In genomic region chr12:49741882-49742620, GRCh38 we compare ENCODE assay signal across 1 cellular context.
A peak's percentile ranks its signal among the peaks of the same experiment; 100 is the strongest.
TF ChIP-seq lines count a peak whose summit lies in the region.

No MANE protein-coding gene starts in this region.

TF ChIP-seq in HepG2, 621 proteins besides CTCF, POLR2A, EP300 and RAD21 (continued from another document and continues in another):
- TF ChIP-seq FOXJ3 (CRISPR knock-in tag; IDR thresholded peaks at IDR 0.05; ENCODE audit: borderline replicate concordance) (peak; percentile 65; the same call in 1 of the 2 replicates), FOXP4 (CRISPR knock-in tag; IDR thresholded peaks at IDR 0.05) (peak; percentile 69), AHR (CRISPR knock-in tag; IDR thresholded peaks at IDR 0.05) (no peak), RFX3 (CRISPR knock-in tag; IDR thresholded peaks at IDR 0.05) (no peak), ZNF878 (CRISPR knock-in tag; IDR thresholded peaks at IDR 0.05) (no peak), HNRNPK (IDR thresholded peaks at IDR 0.05; ENCODE audit: low read depth, low read length, poor library complexity, severe bottlenecking) (no peak), TBP (CRISPR knock-in tag; IDR thresholded peaks at IDR 0.05) (no peak), SAP130 (CRISPR knock-in tag; IDR thresholded peaks at IDR 0.05; ENCODE audit: low read depth) (peak; percentile 11; the same call in 1 of the 2 replicates), ZNF598 (CRISPR knock-in tag; IDR thresholded peaks at IDR 0.05; ENCODE audit: borderline replicate concordance) (0 out of 2 replicates have a peak, but pooled peaks have one; percentile 12), ZNF460 (CRISPR knock-in tag; IDR thresholded peaks at IDR 0.05; ENCODE audit: borderline replicate concordance) (no peak), KMT2B (CRISPR knock-in tag; IDR thresholded peaks at IDR 0.05) (no peak; the same call in 1 of the 2 replicates), TEAD2 (CRISPR knock-in tag; IDR thresholded peaks at IDR 0.05) (no peak), HNRNPUL1 (IDR thresholded peaks at IDR 0.05; ENCODE audit: low read depth, low read length) (no peak), ZNF883 (CRISPR knock-in tag; IDR thresholded peaks at IDR 0.05; ENCODE audit: not compliant biosample characterization) (no peak), ZNF232 (CRISPR knock-in tag; IDR thresholded peaks at IDR 0.05; ENCODE audit: borderline replicate concordance) (no peak), GATAD2A (CRISPR knock-in tag; IDR thresholded peaks at IDR 0.05) (no peak; the same call in 1 of the 2 replicates), SATB2 (CRISPR knock-in tag; IDR thresholded peaks at IDR 0.05) (0 out of 2 replicates have a peak, but pooled peaks have one; percentile 7), FOXO4 (CRISPR knock-in tag; conservative IDR thresholded peaks at IDR 0.05) (no peak), ZBTB21 (CRISPR knock-in tag; IDR thresholded peaks at IDR 0.05) (0 out of 2 replicates have a peak, but pooled peaks have one; percentile 50), RNF219 (CRISPR knock-in tag; IDR thresholded peaks at IDR 0.05) (no peak), SIX1 (CRISPR knock-in tag; IDR thresholded peaks at IDR 0.05; ENCODE audit: borderline replicate concordance) (peak; percentile 98), CBX2 (IDR thresholded peaks at IDR 0.05; ENCODE audit: low read depth, low read length) (no peak), CBX2 (CRISPR knock-in tag; IDR thresholded peaks at IDR 0.05; ENCODE audit: low read depth) (no peak), SRSF1 (optimal IDR thresholded peaks at IDR 0.05; ENCODE audit: low read depth, low read length) (no peak), ZBTB39 (CRISPR knock-in tag; IDR thresholded peaks at IDR 0.05) (no peak), ZNF563 (CRISPR knock-in tag; IDR thresholded peaks at IDR 0.05) (peak; percentile 42; the same call in 1 of the 2 replicates), ZNF549 (CRISPR knock-in tag; IDR thresholded peaks at IDR 0.05) (no peak), PBX3 (CRISPR knock-in tag; IDR thresholded peaks at IDR 0.05; ENCODE audit: borderline replicate concordance) (no peak), ZBTB44 (CRISPR knock-in tag; IDR thresholded peaks at IDR 0.05) (no peak), ZFP62 (CRISPR knock-in tag; IDR thresholded peaks at IDR 0.05) (no peak), ZNF180 (CRISPR knock-in tag; IDR thresholded peaks at IDR 0.05; ENCODE audit: borderline replicate concordance, low read depth) (no peak), TBX3 (IDR thresholded peaks at IDR 0.05; ENCODE audit: borderline replicate concordance) (no peak), ZNF143 (CRISPR knock-in tag; IDR thresholded peaks at IDR 0.05) (no peak), DZIP1 (CRISPR knock-in tag; IDR thresholded peaks at IDR 0.05) (no peak), ZFX (CRISPR knock-in tag; IDR thresholded peaks at IDR 0.05; ENCODE audit: low read depth) (0 out of 2 replicates have a peak, but pooled peaks have one; percentile 62), E2F5 (CRISPR knock-in tag; conservative IDR thresholded peaks at IDR 0.05) (no peak), PCBP2 (optimal IDR thresholded peaks at IDR 0.05; ENCODE audit: low read depth, low read length, poor library complexity, severe bottlenecking) (no peak), ZNF652 (CRISPR knock-in tag; IDR thresholded peaks at IDR 0.05; ENCODE audit: borderline replicate concordance, low read depth) (no peak), NFKB2 (CRISPR knock-in tag; IDR thresholded peaks at IDR 0.05; ENCODE audit: borderline replicate concordance) (peak; percentile 51; the same call in 1 of the 2 replicates), ESRRA (CRISPR knock-in tag; IDR thresholded peaks at IDR 0.05; ENCODE audit: low read depth) (no peak), KLF15 (CRISPR knock-in tag; IDR thresholded peaks at IDR 0.05; ENCODE audit: borderline replicate concordance) (no peak; the same call in 1 of the 2 replicates), SRSF4 (IDR thresholded peaks at IDR 0.05; ENCODE audit: low read depth, low read length, poor library complexity, severe bottlenecking) (no peak), EZH2 (conservative IDR thresholded peaks at IDR 0.05; ENCODE audit: low read depth, low read length) (no peak), ZNF687 (CRISPR knock-in tag; IDR thresholded peaks at IDR 0.05) (peak; percentile 67), ZFP1 (CRISPR knock-in tag; IDR thresholded peaks at IDR 0.05) (no peak), DMAP1 (CRISPR knock-in tag; IDR thresholded peaks at IDR 0.05) (no peak; the same call in 1 of the 2 replicates), ZNF782 (CRISPR knock-in tag; IDR thresholded peaks at IDR 0.05; ENCODE audit: borderline replicate concordance) (peak; percentile 44; the same call in 1 of the 2 replicates), YEATS2 (CRISPR knock-in tag; IDR thresholded peaks at IDR 0.05; ENCODE audit: borderline replicate concordance) (no peak), KLF11 (CRISPR knock-in tag; IDR thresholded peaks at IDR 0.05) (no peak)
